In genomic region chr1:107076846-107077245, GRCh38 we compare ENCODE assay signal across 14 cellular contexts. TPM values are rescaled to one million over a fixed set of nuclear protein-coding genes. Genes with fewer than 3 reads are reported as not detected.
DNase-seq lines count a peak whose midpoint lies in the region; ATAC-seq, FAIRE-seq and TF ChIP-seq lines count a peak whose summit lies in the region.
"Had no signal": no experiment of that assay in that cellular context is flagged by ENCODE, and none has a peak within 500 bp of the region (broad histone marks: within the 10 kb centered on the region; RNA-seq: fewer than 3 reads in every experiment).

No MANE protein-coding gene starts in this region.

- H3K27me3 ChIP-seq in BJ (ENCODE audit: control insufficient read depth, insufficient read depth, low read length) = no peaks in the 10 kb centered on the region
- H3K27me3 ChIP-seq in adipocyte (replicated peaks; ENCODE audit: control insufficient read depth, insufficient read depth, low read length) = no peaks in the 10 kb centered on the region
- H3K27me3 ChIP-seq in keratinocyte (ENCODE audit: control insufficient read depth, extremely low read depth, insufficient read depth, low read length) = no peaks in the 10 kb centered on the region
- no peaks in the 10 kb centered on the region for H3K27me3 ChIP-seq in ovary
- H3K27me3 ChIP-seq: esophagus muscularis mucosa had no signal

- H3K4me1 ChIP-seq in adipocyte (ENCODE audit: control insufficient read depth, insufficient read depth, low read length) (no peaks in the 10 kb centered on the region), keratinocyte (ENCODE audit: control insufficient read depth, extremely low read depth, insufficient read depth, low read length) (no peaks in the 10 kb centered on the region), ovary (ENCODE audit: insufficient read depth) (no peaks in the 10 kb centered on the region)
- H3K4me1 ChIP-seq: esophagus muscularis mucosa, left ventricle myocardium inferior, parathyroid adenoma had no signal

- dilution Hi-C loops in keratinocyte (cut with MboI; ENCODE audit: extremely low pct_ligation_motif_present, low sequenced_read_pairs) = no loop called here

- no peaks in the 10 kb centered on the region for H3K4me1 Mint-ChIP-seq in type B pancreatic cell (ENCODE audit: unreplicated experiment)
- H3K4me1 Mint-ChIP-seq: brain had no signal

- no peaks in the 10 kb centered on the region for H3K9me1 ChIP-seq in keratinocyte (ENCODE audit: control insufficient read depth, extremely low read depth, insufficient read depth, low read length)

- no peaks in the 10 kb centered on the region for H3K9me3 Mint-ChIP-seq in type B pancreatic cell
- H3K9me3 Mint-ChIP-seq: CD4-positive, alpha-beta T cell had no signal

- DNase-seq in BJ (ENCODE audit: low read depth) = peak; percentile 70
- DNase-seq in HT-29 (ENCODE audit: low spot score) = peak; percentile 22
- peak; percentile 35 for DNase-seq in adipocyte (ENCODE audit: low read depth)
- DNase-seq in keratinocyte (ENCODE audit: low read depth, low spot score) = no peak
- DNase-seq in type B pancreatic cell (ENCODE audit: extremely low spot score, unreplicated experiment) = no peak
- no peak for DNase-seq in NCI-H510A (lab: John Stamatoyannopoulos, UW)
- no peak for DNase-seq in ovary
- DNase-seq: CD4-positive, alpha-beta T cell; left ventricle myocardium inferior; NCI-H187 treated with DMSO at 0.1 percent for 48 hours had no signal

- TF ChIP-seq EP300 in ovary (IDR thresholded peaks at IDR 0.05) = no peak

- no peak overlapping the region for H3K4me3 Mint-ChIP-seq in type B pancreatic cell
- H3K4me3 Mint-ChIP-seq: brain; CD4-positive, alpha-beta T cell had no signal

- 72 to 82% (median 73%) methylated on average over 5 of the region's 5 CpGs for WGBS in ovary, 3 donors

- no peaks in the 10 kb centered on the region for H3K36me3 Mint-ChIP-seq in type B pancreatic cell
- H3K36me3 Mint-ChIP-seq: brain had no signal

- FAIRE-seq in keratinocyte (lab: Jason Lieb, UNC) = peak; percentile 41

- CTCF ChIA-PET in BJ (lab: Yijun Ruan, JAX) = interaction anchor here (0.7 kb wide), 1 partner anchor 585 kb away, joined by 3 read pairs; no protein-coding TSS in a partner anchor

- H3K4me3 ChIP-seq in BJ (ENCODE audit: low read depth, low read length) (no peak overlapping the region), adipocyte (ENCODE audit: low read length) (no peak overlapping the region), keratinocyte (ENCODE audit: control insufficient read depth in 2 of 3, extremely low read depth in 1 of 3, insufficient read depth in 2 of 3, low read depth in 1 of 3, low read length in 3 of 3) (no peak overlapping the region), ovary (no peak overlapping the region)
- H3K4me3 ChIP-seq: esophagus muscularis mucosa, left ventricle myocardium inferior had no signal

- no peak overlapping the region for H3K9ac ChIP-seq in adipocyte (ENCODE audit: low read length)
- no peak overlapping the region for H3K9ac ChIP-seq in keratinocyte (ENCODE audit: control insufficient read depth, extremely low read depth, insufficient read depth, low read length)
- H3K9ac ChIP-seq: parathyroid adenoma had no signal

- no peaks in the 10 kb centered on the region for H4K20me1 ChIP-seq in keratinocyte (ENCODE audit: control insufficient read depth, extremely low read depth, insufficient read depth, low read length)

- no peak overlapping the region for H2AFZ ChIP-seq in keratinocyte (ENCODE audit: control insufficient read depth, low read length)
- H2AFZ ChIP-seq: parathyroid adenoma had no signal

- no peak overlapping the region for H3K27ac ChIP-seq in keratinocyte (ENCODE audit: control insufficient read depth, insufficient read depth, low read length)
- no peak overlapping the region for H3K27ac ChIP-seq in ovary
- H3K27ac ChIP-seq: esophagus muscularis mucosa, left ventricle myocardium inferior, parathyroid adenoma had no signal

- no peaks in the 10 kb centered on the region for H3K79me2 ChIP-seq in keratinocyte (ENCODE audit: control insufficient read depth, insufficient read depth, low read length)
- H3K79me2 ChIP-seq: parathyroid adenoma had no signal

- no peak for TF ChIP-seq POLR2A in ovary (IDR thresholded peaks at IDR 0.05)

- intact Hi-C loops in ovary (cut with DNase I) = no loop called here

- no peak for TF ChIP-seq CTCF in BJ (IDR thresholded peaks at IDR 0.05; ENCODE audit: insufficient read depth, low read depth, low read length)
- TF ChIP-seq CTCF in keratinocyte (optimal IDR thresholded peaks at IDR 0.05 in 1 of 3, IDR thresholded peaks at IDR 0.05 in 1 of 3, conservative IDR thresholded peaks at IDR 0.05 in 1 of 3; ENCODE audit: extremely low read depth in 1 of 3, insufficient read depth in 2 of 3, low read length in 3 of 3) = no peak
- TF ChIP-seq CTCF in type B pancreatic cell (conservative IDR thresholded peaks at IDR 0.05) = no peak
- TF ChIP-seq CTCF in ovary (IDR thresholded peaks at IDR 0.05) = no peak

- no peak overlapping the region for H3K4me2 ChIP-seq in keratinocyte (ENCODE audit: control insufficient read depth, extremely low read depth, insufficient read depth, low read depth, low read length)

- no peaks in the 10 kb centered on the region for H3K27me3 Mint-ChIP-seq in type B pancreatic cell

- no peaks in the 10 kb centered on the region for H3K9me3 ChIP-seq in adipocyte (ENCODE audit: control insufficient read depth, low read length)
- no peaks in the 10 kb centered on the region for H3K9me3 ChIP-seq in keratinocyte (ENCODE audit: control insufficient read depth, low read depth, low read length)
- no peaks in the 10 kb centered on the region for H3K9me3 ChIP-seq in ovary
- H3K9me3 ChIP-seq: esophagus muscularis mucosa, left ventricle myocardium inferior had no signal

- ATAC-seq in GM18907 (IDR thresholded peaks at IDR 0.05; ENCODE audit: unreplicated experiment) = no peak

- no peak overlapping the region for H3K27ac Mint-ChIP-seq in type B pancreatic cell
- H3K27ac Mint-ChIP-seq: brain; CD4-positive, alpha-beta T cell had no signal

- POLR2A ChIA-PET in BJ (lab: Charles Lee) = no interaction called here

- no peaks in the 10 kb centered on the region for H3K36me3 ChIP-seq in BJ (ENCODE audit: control insufficient read depth, insufficient read depth, low read length)
- H3K36me3 ChIP-seq in adipocyte (ENCODE audit: control insufficient read depth, insufficient read depth, low read length, severe bottlenecking) = no peaks in the 10 kb centered on the region
- H3K36me3 ChIP-seq in keratinocyte (ENCODE audit: control insufficient read depth in 2 of 2, extremely low read depth in 1 of 2, insufficient read depth in 2 of 2, low read length in 2 of 2) = no peaks in the 10 kb centered on the region
- H3K36me3 ChIP-seq in ovary = no peaks in the 10 kb centered on the region
- H3K36me3 ChIP-seq: esophagus muscularis mucosa, left ventricle myocardium inferior had no signal

RNA-seq across cellular contexts. Expression of gene PRMT6, which starts 20.4 kb away (rescaled TPM):
- 10.5 and 11.1 TPM in 2 replicates for polyA plus RNA-seq in BJ (2011; rRNA removed)
- polyA minus RNA-seq in BJ (2011; rRNA and poly(A)+ RNA removed) = 5.3 and 6.7 TPM in 2 replicates
- 23.8 and 24.5 TPM in 2 replicates for total RNA-seq in HT-29 (2014; rRNA removed; shearing (Covaris generic))
- 7.8 to 12.2 TPM (median 12.0 TPM) in 3 replicates for polyA plus RNA-seq in keratinocyte
- 1.4 TPM for polyA plus RNA-seq in keratinocyte (2011; ENCODE audit: low read depth)
- 8.0 and 9.6 TPM in 2 replicates for polyA plus RNA-seq in keratinocyte (2011; cell fraction: cytosol; rRNA removed)
- 5.3 and 5.8 TPM in 2 replicates for polyA plus RNA-seq in keratinocyte (2011; cell fraction: nucleus; rRNA removed)
- 3.7 and 13.8 TPM in 2 replicates for polyA plus RNA-seq in keratinocyte (2012; ENCODE audit: low replicate concordance)
- polyA minus RNA-seq in keratinocyte = 6.4 to 8.0 TPM (median 6.9 TPM) in 3 replicates
- polyA minus RNA-seq in keratinocyte (2011; cell fraction: cytosol; rRNA and poly(A)+ RNA removed) = 10.6 TPM
- polyA minus RNA-seq in keratinocyte (2011; cell fraction: nucleus; rRNA and poly(A)+ RNA removed) = 3.0 and 4.2 TPM in 2 replicates
- total RNA-seq in type B pancreatic cell (ENCODE audit: low replicate concordance) = 27.9 and 31.4 TPM in 2 replicates
- total RNA-seq in ovary = 10 to 100 TPM; 12.6 to 19.4 (median 17.8) TPM
- 10 to 100 TPM; 11.9 to 14.4 TPM for polyA plus RNA-seq in ovary

Comparison
In these comparisons a context has a peak if more than half of its experiments do, and no peak if none do; other contexts are left out.
1. DNase-seq: peak in BJ (single experiment), HT-29 (single experiment) and adipocyte (single experiment); none in keratinocyte (single experiment), type B pancreatic cell (single experiment), NCI-H510A (single experiment) and ovary (0 of 5).